ENCODE assay signal across 18 cellular contexts in the genomic region with DNA sequence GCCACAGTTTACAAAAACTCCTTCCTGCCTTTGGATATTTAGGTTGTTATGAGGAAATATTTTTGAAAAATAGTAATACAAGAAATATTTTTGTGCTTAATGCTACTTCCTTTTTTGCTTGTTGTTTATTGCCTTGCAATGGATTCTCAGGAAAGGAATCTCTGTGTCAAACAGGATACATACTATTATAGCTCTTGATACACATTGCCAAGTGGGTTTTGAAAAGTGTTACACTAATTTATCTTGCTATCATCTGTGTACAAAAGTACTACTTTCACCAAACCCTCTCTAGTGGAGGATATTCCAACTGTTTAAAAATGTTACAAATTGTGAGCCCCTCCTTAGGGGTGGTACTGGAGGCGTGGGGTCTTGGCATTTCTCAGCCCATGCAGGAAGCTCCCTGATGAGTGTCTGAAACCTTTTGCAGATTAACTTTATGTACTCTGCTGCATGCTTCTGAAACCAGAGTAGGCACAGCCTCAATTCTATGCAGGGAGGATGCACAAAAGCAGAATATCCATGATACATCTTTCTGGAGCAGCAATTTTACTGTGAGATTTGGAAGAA. TPM values are rescaled to one million over a fixed set of nuclear protein-coding genes. Genes with fewer than 3 reads are reported as not detected.
A peak's percentile ranks its signal among the peaks of the same experiment; 100 is the strongest.
DNase-seq lines count a peak whose midpoint lies in the region; ATAC-seq and TF ChIP-seq lines count a peak whose summit lies in the region.
"Had no signal": no experiment of that assay in that cellular context is flagged by ENCODE, and none has a peak within 500 bp of the region (broad histone marks: within the 10 kb centered on the region; RNA-seq: fewer than 3 reads in every experiment).

No MANE protein-coding gene starts in this region.

- no peaks in the 10 kb centered on the region for H3K27me3 ChIP-seq in SK-N-SH (ENCODE audit: insufficient read depth)
- H3K27me3 ChIP-seq: BLaER1 had no signal

- H3K36me3 Mint-ChIP-seq in HFFc6 (ENCODE audit: low read depth), result peaks cover 65% of the 10 kb centered on the region
- H3K36me3 Mint-ChIP-seq: CD14-positive monocyte; CD4-positive, alpha-beta memory T cell had no signal

- intact Hi-C loops in posterior vena cava (cut with DNase I), result no loop called here

- H3K4me2 ChIP-seq in SK-N-SH, result peak overlapping the region; percentile 26; the same call in 1 of the 2 replicates
- H3K4me2 ChIP-seq: A549, BLaER1, GM23338 had no signal

- H3K4me1 ChIP-seq in SK-N-SH (ENCODE audit: control insufficient read depth in 1 of 2, insufficient read depth in 2 of 2, low read depth in 1 of 2, low read length in 1 of 2), result peaks cover 8 to 34% of the 10 kb centered on the region in 2 experiments
- H3K4me1 ChIP-seq: A549, BLaER1 had no signal

- H3K4me3 ChIP-seq in SK-N-SH (ENCODE audit: low read depth in 2 of 2, low read length in 1 of 2), result no peak overlapping the region
- H3K4me3 ChIP-seq: A549, BLaER1, GM12878, GM23338 had no signal

- no peaks in the 10 kb centered on the region; the same call in 1 of the 2 replicates for H3K27me3 Mint-ChIP-seq in HFFc6 (ENCODE audit: insufficient read depth)

- peaks cover 35 to 67% of the 10 kb centered on the region in 2 experiments for H3K36me3 ChIP-seq in SK-N-SH (replicated peaks in 1 of 2; ENCODE audit: control insufficient read depth in 1 of 2, insufficient read depth in 2 of 2, low read length in 1 of 2)
- H3K36me3 ChIP-seq: BLaER1 had no signal

- no peak for TF ChIP-seq EP300 in SK-N-SH (IDR thresholded peaks at IDR 0.05; ENCODE audit: borderline replicate concordance in 1 of 2, low read depth in 1 of 2, low read length in 1 of 2)

- H3K27ac ChIP-seq in SK-N-SH (ENCODE audit: low read depth in 2 of 2, low read length in 1 of 2), result peak overlapping the region in 1 of 2 experiments; percentile 94; a peak in 3 of 4 replicates
- H3K27ac ChIP-seq: 22Rv1, A549, BLaER1 had no signal

- peaks cover 58% of the 10 kb centered on the region for H3K4me1 Mint-ChIP-seq in HFFc6 (ENCODE audit: low read depth)
- H3K4me1 Mint-ChIP-seq: CD14-positive monocyte; CD4-positive, alpha-beta memory T cell had no signal

- no peak overlapping the region for H3K9ac ChIP-seq in SK-N-SH
- H3K9ac ChIP-seq: BLaER1 had no signal

- POLR2A ChIA-PET in SK-N-SH (lab: Yijun Ruan, JAX), result no interaction called here

- TF ChIP-seq RAD21 in SK-N-SH (IDR thresholded peaks at IDR 0.05; ENCODE audit: low read length), result no peak

- WGBS in SK-N-SH (ENCODE audit: low lambda C conversion rate), result 50% methylated on average over 1 of the region's 1 CpG

- H3K4me3 Mint-ChIP-seq in HFFc6, result no peak overlapping the region
- H3K4me3 Mint-ChIP-seq: CD14-positive monocyte; CD4-positive, alpha-beta memory T cell; GM23338 had no signal

- H3F3A ChIP-seq in SK-N-SH (replicated peaks; ENCODE audit: insufficient read depth), result peaks cover 58% of the 10 kb centered on the region

- H3K27ac Mint-ChIP-seq in HFFc6, result peak overlapping the region; percentile 37
- H3K27ac Mint-ChIP-seq: CD14-positive monocyte; CD4-positive, alpha-beta memory T cell; GM23338 had no signal

- DNase-seq in SK-N-SH (no peak), HFFc6 (no peak), dermis microvascular lymphatic vessel endothelial cell (ENCODE audit: low read depth in 2 of 2) (peak; percentile 30 to 63), NCI-H1092 (lab: John Stamatoyannopoulos, UW) (no peak), posterior vena cava (ENCODE audit: low spot score) (no peak)
- DNase-seq in activated CD8-positive, alpha-beta memory T cell treated with anti-CD3 and anti-CD28 coated beads, Interleukin-2, amount 50 U/mL, for 4 hours, result no peak
- DNase-seq: CD4-positive, alpha-beta memory T cell; DMS153; DMS79; EL had no signal

- no peak for ATAC-seq in SK-N-SH treated with all-trans-retinoic acid at 6 μM for 48 hours
- ATAC-seq: A549, GM12878, GM23338, HCT116 had no signal

- H3K9me2 ChIP-seq in SK-N-SH, result no peaks in the 10 kb centered on the region

- peaks cover 89% of the 10 kb centered on the region for H3K79me2 ChIP-seq in SK-N-SH (ENCODE audit: insufficient read depth)

- TF ChIP-seq CTCF in SK-N-SH (IDR thresholded peaks at IDR 0.05), result no peak
- TF ChIP-seq CTCF in HFFc6 (IDR thresholded peaks at IDR 0.05), result no peak

- H4K20me1 ChIP-seq in SK-N-SH (ENCODE audit: insufficient read depth), result peaks cover 6% of the 10 kb centered on the region
- H4K20me1 ChIP-seq: BLaER1 had no signal

- H3K9me3 ChIP-seq in SK-N-SH, result no peaks in the 10 kb centered on the region
- H3K9me3 ChIP-seq: A549 had no signal

- no peaks in the 10 kb centered on the region for H3K9me3 Mint-ChIP-seq in HFFc6

- CTCF ChIA-PET in SK-N-SH (lab: Yijun Ruan, JAX), result interaction anchor here (0.6 kb wide), 1 partner anchor 42 kb away, joined by 4 read pairs; no protein-coding TSS in a partner anchor

- no peak overlapping the region for H2AFZ ChIP-seq in SK-N-SH (ENCODE audit: low read depth)
- H2AFZ ChIP-seq: GM23338 had no signal

TF ChIP-seq in SK-N-SH, 30 proteins besides CTCF, POLR2A, EP300 and RAD21 (continues in another document):
- TF ChIP-seq POLR2AphosphoS5 (IDR thresholded peaks at IDR 0.05; ENCODE audit: low read depth, low read length) (no peak), RFX5 (IDR thresholded peaks at IDR 0.05; ENCODE audit: low read length) (no peak), GABPA (IDR thresholded peaks at IDR 0.05; ENCODE audit: low read depth) (no peak), MXI1 (IDR thresholded peaks at IDR 0.05; ENCODE audit: low read depth, low read length) (no peak), SIN3A (IDR thresholded peaks at IDR 0.05; ENCODE audit: borderline replicate concordance, low read depth, low read length) (no peak), RCOR1 (IDR thresholded peaks at IDR 0.05; ENCODE audit: low read length) (no peak), CHD2 (IDR thresholded peaks at IDR 0.05; ENCODE audit: low read length, partially characterized antibody) (no peak), ELF1 (IDR thresholded peaks at IDR 0.05) (no peak), SMC3 (IDR thresholded peaks at IDR 0.05; ENCODE audit: low read depth, low read length) (no peak)
- TF ChIP-seq, protein P1, sequence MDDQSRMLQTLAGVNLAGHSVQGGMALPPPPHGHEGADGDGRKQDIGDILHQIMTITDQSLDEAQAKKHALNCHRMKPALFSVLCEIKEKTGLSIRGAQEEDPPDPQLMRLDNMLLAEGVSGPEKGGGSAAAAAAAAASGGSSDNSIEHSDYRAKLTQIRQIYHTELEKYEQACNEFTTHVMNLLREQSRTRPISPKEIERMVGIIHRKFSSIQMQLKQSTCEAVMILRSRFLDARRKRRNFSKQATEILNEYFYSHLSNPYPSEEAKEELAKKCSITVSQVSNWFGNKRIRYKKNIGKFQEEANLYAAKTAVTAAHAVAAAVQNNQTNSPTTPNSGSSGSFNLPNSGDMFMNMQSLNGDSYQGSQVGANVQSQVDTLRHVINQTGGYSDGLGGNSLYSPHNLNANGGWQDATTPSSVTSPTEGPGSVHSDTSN (IDR thresholded peaks at IDR 0.05), result no peak
- TF ChIP-seq, protein P2, sequence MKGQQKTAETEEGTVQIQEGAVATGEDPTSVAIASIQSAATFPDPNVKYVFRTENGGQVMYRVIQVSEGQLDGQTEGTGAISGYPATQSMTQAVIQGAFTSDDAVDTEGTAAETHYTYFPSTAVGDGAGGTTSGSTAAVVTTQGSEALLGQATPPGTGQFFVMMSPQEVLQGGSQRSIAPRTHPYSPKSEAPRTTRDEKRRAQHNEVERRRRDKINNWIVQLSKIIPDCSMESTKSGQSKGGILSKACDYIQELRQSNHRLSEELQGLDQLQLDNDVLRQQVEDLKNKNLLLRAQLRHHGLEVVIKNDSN (IDR thresholded peaks at IDR 0.05; ENCODE audit: borderline replicate concordance, low read depth), result no peak

TF ChIP-seq in SK-N-SH treated with all-trans-retinoic acid at 6 μM for 48 hours, 23 proteins besides CTCF, POLR2A, EP300 and RAD21:
- no peak for TF ChIP-seq OSR1 (CRISPR knock-in tag; IDR thresholded peaks at IDR 0.05)
- no peak for TF ChIP-seq ZC3H10 (CRISPR knock-in tag; IDR thresholded peaks at IDR 0.05)
- TF ChIP-seq, protein P3, sequence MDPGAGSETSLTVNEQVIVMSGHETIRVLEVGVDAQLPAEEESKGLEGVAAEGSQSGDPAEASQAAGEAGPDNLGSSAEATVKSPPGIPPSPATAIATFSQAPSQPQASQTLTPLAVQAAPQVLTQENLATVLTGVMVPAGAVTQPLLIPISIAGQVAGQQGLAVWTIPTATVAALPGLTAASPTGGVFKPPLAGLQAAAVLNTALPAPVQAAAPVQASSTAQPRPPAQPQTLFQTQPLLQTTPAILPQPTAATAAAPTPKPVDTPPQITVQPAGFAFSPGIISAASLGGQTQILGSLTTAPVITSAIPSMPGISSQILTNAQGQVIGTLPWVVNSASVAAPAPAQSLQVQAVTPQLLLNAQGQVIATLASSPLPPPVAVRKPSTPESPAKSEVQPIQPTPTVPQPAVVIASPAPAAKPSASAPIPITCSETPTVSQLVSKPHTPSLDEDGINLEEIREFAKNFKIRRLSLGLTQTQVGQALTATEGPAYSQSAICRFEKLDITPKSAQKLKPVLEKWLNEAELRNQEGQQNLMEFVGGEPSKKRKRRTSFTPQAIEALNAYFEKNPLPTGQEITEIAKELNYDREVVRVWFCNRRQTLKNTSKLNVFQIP (CRISPR knock-in tag; IDR thresholded peaks at IDR 0.05; ENCODE audit: borderline replicate concordance, low read depth), result no peak
TF ChIP-seq in SK-N-SH treated with all-trans-retinoic acid at 6 μM for 48 hours: peak in this region for 0.

RNA-seq across cellular contexts. Expression of a gene that starts 54.5 kb away (rescaled TPM):
- polyA plus RNA-seq in SK-N-SH (2012; rRNA removed), result 79.0 and 93.0 TPM in 2 replicates
- polyA plus RNA-seq in SK-N-SH (2012; cell fraction: cytosol; rRNA removed), result 54.3 and 67.8 TPM in 2 replicates
- polyA plus RNA-seq in SK-N-SH (2012; cell fraction: nucleus; rRNA removed), result 76.0 and 133 TPM in 2 replicates
- 10 to 100 TPM; 61.7 to 75.2 (median 68.8) TPM for total RNA-seq in HFFc6 (2021; fragmentation: NEBNext Ultra II Directional; extraction: Animal tissue kit (Norgen Biotek cat#: 25700))
- total RNA-seq in dermis microvascular lymphatic vessel endothelial cell (40.2 and 52.1 TPM in 2 replicates), posterior vena cava (1 to 10 TPM in 1 of 2 donors, under 1 TPM in 1; 0.56 to 1.1 TPM)
- total RNA-seq: CD4-positive, alpha-beta memory T cell had no signal
- polyA plus RNA-seq: CD14-positive monocyte; CD4-positive, alpha-beta memory T cell had no signal

Comparison
In these comparisons a context has a peak if more than half of its experiments do, and no peak if none do; other contexts are left out.
1. DNase-seq: peak in dermis microvascular lymphatic vessel endothelial cell (2 of 2); none in SK-N-SH (single experiment), HFFc6 (single experiment), NCI-H1092 (single experiment), activated CD8-positive, alpha-beta memory T cell treated with anti-CD3 and anti-CD28 coated beads, Interleukin-2, amount 50 U/mL, for 4 hours (single experiment) and posterior vena cava (single experiment).
2. RNA of a gene that starts 54.5 kb away (total RNA-seq): 61.7 to 75.2 TPM in HFFc6 and 40.2 to 52.1 TPM in dermis microvascular lymphatic vessel endothelial cell; 0.56 to 1.1 TPM in posterior vena cava; every median in the first group is over 10 times any median in the second.